In genomic region chr10:48493083-48493871, GRCh38 we compare ENCODE assay signal across 8 cellular contexts.
DNase-seq lines count a peak whose midpoint lies in the region; ATAC-seq, FAIRE-seq and TF ChIP-seq lines count a peak whose summit lies in the region.
"Had no signal": no experiment of that assay in that cellular context is flagged by ENCODE, and none has a peak within 500 bp of the region (broad histone marks: within the 10 kb centered on the region; RNA-seq: fewer than 3 reads in every experiment).

No MANE protein-coding gene starts in this region.

- H3K4me3 Mint-ChIP-seq in naive thymus-derived CD4-positive, alpha-beta T cell: no peak overlapping the region

- H3K36me3 ChIP-seq in naive thymus-derived CD4-positive, alpha-beta T cell (ENCODE audit: control insufficient read depth in 2 of 3, insufficient read depth in 3 of 3, low read length in 3 of 3): no peaks in the 10 kb centered on the region

- CTCF ChIA-PET in naive thymus-derived CD4-positive, alpha-beta T cell (lab: Charles Lee): no interaction called here

- TF ChIP-seq POLR2A in GM12891 (IDR thresholded peaks at IDR 0.05; ENCODE audit: low read depth, low read length): no peak

- DNase-seq in GM12891 (ENCODE audit: insufficient read length, low spot score) (no peak), NCI-H1105 (lab: John Stamatoyannopoulos, UW) (peak; percentile 11), posterior vena cava (ENCODE audit: low spot score) (no peak), RKO (ENCODE audit: low spot score) (no peak)
- DNase-seq in activated CD8-positive, alpha-beta memory T cell treated with anti-CD3 and anti-CD28 coated beads, Interleukin-2, amount 50 U/mL, for 48 hours: peak; percentile 42
- no peak for DNase-seq in naive thymus-derived CD4-positive, alpha-beta T cell
- DNase-seq: activated CD4-positive, alpha-beta T cell treated with anti-CD3 and anti-CD28 coated beads for 4 hours had no signal

- POLR2A ChIA-PET in naive thymus-derived CD4-positive, alpha-beta T cell (lab: Charles Lee): no interaction called here

- H3K4me1 ChIP-seq in naive thymus-derived CD4-positive, alpha-beta T cell (ENCODE audit: control insufficient read depth in 2 of 2, insufficient read depth in 2 of 2, low read length in 2 of 2): no peaks in the 10 kb centered on the region

- peaks cover under 1 to 32% (median 15%) of the 10 kb centered on the region in 5 donors for H3K27me3 Mint-ChIP-seq in naive thymus-derived CD4-positive, alpha-beta T cell

- intact Hi-C loops in naive thymus-derived CD4-positive, alpha-beta T cell (cut with micrococcal nuclease): no loop called here
- intact Hi-C loops in posterior vena cava (cut with DNase I): no loop called here

- no peak overlapping the region for H3K27ac ChIP-seq in naive thymus-derived CD4-positive, alpha-beta T cell (ENCODE audit: low read depth, low read length)

- ATAC-seq in naive thymus-derived CD4-positive, alpha-beta T cell: peak; percentile 71
- ATAC-seq in GM21825 (IDR thresholded peaks at IDR 0.05; ENCODE audit: unreplicated experiment): no peak

- no peaks in the 10 kb centered on the region for H3K9me3 ChIP-seq in naive thymus-derived CD4-positive, alpha-beta T cell (ENCODE audit: control insufficient read depth in 2 of 3, low read length in 3 of 3)

- H3K9me3 Mint-ChIP-seq in naive thymus-derived CD4-positive, alpha-beta T cell: no peaks in the 10 kb centered on the region

- no peaks in the 10 kb centered on the region for H3K36me3 Mint-ChIP-seq in naive thymus-derived CD4-positive, alpha-beta T cell

- no peak overlapping the region for H3K4me3 ChIP-seq in naive thymus-derived CD4-positive, alpha-beta T cell (ENCODE audit: low read length)

- H3K4me1 Mint-ChIP-seq in naive thymus-derived CD4-positive, alpha-beta T cell: peaks cover 9 to 22% (median 15%) of the 10 kb centered on the region in 7 donors

- no peaks in the 10 kb centered on the region for H3K27me3 ChIP-seq in naive thymus-derived CD4-positive, alpha-beta T cell (ENCODE audit: control insufficient read depth in 2 of 2, insufficient read depth in 2 of 2, low read length in 2 of 2)

- H3K27ac Mint-ChIP-seq in naive thymus-derived CD4-positive, alpha-beta T cell: no peak overlapping the region

- FAIRE-seq in GM12891 (lab: Jason Lieb, UNC): peak; percentile 41

TF ChIP-seq in GM12891, 5 proteins besides CTCF, POLR2A, EP300 and RAD21:
- TF ChIP-seq TAF1 (IDR thresholded peaks at IDR 0.05; ENCODE audit: low read depth, low read length): no peak
- TF ChIP-seq SPI1 (IDR thresholded peaks at IDR 0.05; ENCODE audit: low read depth, low read length): 0 out of 2 replicates have a peak, but pooled peaks have one; percentile 5

Comparison
In these comparisons a context has a peak if more than half of its experiments do, and no peak if none do; other contexts are left out.
1. DNase-seq: peak in NCI-H1105 (single experiment) and activated CD8-positive, alpha-beta memory T cell treated with anti-CD3 and anti-CD28 coated beads, Interleukin-2, amount 50 U/mL, for 48 hours (single experiment); none in GM12891 (single experiment), naive thymus-derived CD4-positive, alpha-beta T cell (0 of 9), posterior vena cava (single experiment) and RKO (single experiment).